ENCODE assay signal across 36 cellular contexts in genomic region chr10:61366365-61366764, GRCh38.
"Had no signal": no experiment of that assay in that cellular context is flagged by ENCODE, and none has a peak within 500 bp of the region (broad histone marks: within the 10 kb centered on the region; RNA-seq: fewer than 3 reads in every experiment).

No MANE protein-coding gene starts in this region.

- H3K36me3 ChIP-seq: adrenal gland, ascending aorta, brain microvascular endothelial cell, cardiac muscle cell had no signal

- H3K27me3 Mint-ChIP-seq: activated naive CD4-positive, alpha-beta T cell treated with anti-CD3 and anti-CD28 coated beads, Interleukin-2, amount 10 ng/mL, durations not matched to agents 7 days and 5 days; activated naive CD4-positive, alpha-beta T cell treated with anti-CD3 and anti-CD28 coated beads, Interleukin-2, amount 50 U/mL, for 24 hours; activated naive CD8-positive, alpha-beta T cell; activated naive CD8-positive, alpha-beta T cell treated with anti-CD3 and anti-CD28 coated beads for 36 hours; brain had no signal

- H3K4me3 Mint-ChIP-seq: activated naive CD4-positive, alpha-beta T cell treated with anti-CD3 and anti-CD28 coated beads for 36 hours; activated naive CD4-positive, alpha-beta T cell treated with anti-CD3 and anti-CD28 coated beads, Interleukin-2, amount 10 ng/mL, durations not matched to agents 7 days and 5 days; activated naive CD4-positive, alpha-beta T cell treated with anti-CD3 and anti-CD28 coated beads, Interleukin-2, amount 50 U/mL, for 24 hours; activated naive CD8-positive, alpha-beta T cell; activated naive CD8-positive, alpha-beta T cell treated with anti-CD3 and anti-CD28 coated beads for 36 hours; activated naive CD8-positive, alpha-beta T cell treated with anti-CD3 and anti-CD28 coated beads, Interleukin-2, amount 10 ng/mL, durations not matched to agents 7 days and 5 days; activated naive CD8-positive, alpha-beta T cell treated with anti-CD3 and anti-CD28 coated beads, Interleukin-2, amount 50 U/mL, for 24 hours; activated T-cell treated with anti-CD3 and anti-CD28 coated beads, Interleukin-2, amount 50 U/mL, for 4 hours; activated T-cell treated with anti-CD3 and anti-CD28 coated beads, Interleukin-2, amount 50 U/mL, for 72 hours; activated T-helper 1 cell treated with anti-CD3 and anti-CD28 coated beads, Interleukin-12 subunit alpha, Interleukin-12 subunit beta, Interleukin-2, Interleukin-4 antibody, amounts not matched to agents 30 ng/mL and 10 ng/mL and 1 ng/mL, durations not matched to agents 14 hours and 24 hours and 36 hours; activated T-helper 17 cell treated with anti-CD3 and anti-CD28 coated beads, Interleukin-2, amount 50 U/mL, for 72 hours; brain; central memory CD8-positive, alpha-beta T cell had no signal

- H3K4me3 ChIP-seq: adrenal gland, ascending aorta, body of pancreas, breast epithelium, cardiac muscle cell had no signal

- H3K9me3 ChIP-seq: adrenal gland, ascending aorta, body of pancreas, breast epithelium had no signal

- ATAC-seq: activated naive CD4-positive, alpha-beta T cell treated with anti-CD3 and anti-CD28 coated beads, Interleukin-2, amount 50 U/mL, for 72 hours; activated naive CD8-positive, alpha-beta T cell treated with anti-CD3 and anti-CD28 coated beads, Interleukin-2, amount 50 U/mL, for 24 hours; activated T-cell treated with anti-CD3 and anti-CD28 coated beads, Interleukin-2, amount 50 U/mL, for 4 hours; activated T-cell treated with anti-CD3 and anti-CD28 coated beads, Interleukin-2, amount 50 U/mL, for 72 hours; activated T-helper 17 cell treated with anti-CD3 and anti-CD28 coated beads, Interleukin-2, amount 50 U/mL, for 72 hours; body of pancreas had no signal

- H3K4me1 Mint-ChIP-seq: activated naive CD4-positive, alpha-beta T cell treated with anti-CD3 and anti-CD28 coated beads, Interleukin-2, amount 10 ng/mL, durations not matched to agents 7 days and 5 days; activated naive CD4-positive, alpha-beta T cell treated with anti-CD3 and anti-CD28 coated beads, Interleukin-2, amount 50 U/mL, for 24 hours; activated naive CD8-positive, alpha-beta T cell treated with anti-CD3 and anti-CD28 coated beads for 36 hours; activated naive CD8-positive, alpha-beta T cell treated with anti-CD3 and anti-CD28 coated beads, Interleukin-2, amount 10 ng/mL, durations not matched to agents 7 days and 5 days; activated naive CD8-positive, alpha-beta T cell treated with anti-CD3 and anti-CD28 coated beads, Interleukin-2, amount 50 U/mL, for 24 hours; activated T-helper 17 cell treated with anti-CD3 and anti-CD28 coated beads, Interleukin-2, amount 50 U/mL, for 72 hours; central memory CD8-positive, alpha-beta T cell had no signal

- H3K27me3 ChIP-seq: adrenal gland, ascending aorta, body of pancreas, brain microvascular endothelial cell, breast epithelium, cardiac muscle cell had no signal

- H3K9me3 Mint-ChIP-seq: activated naive CD4-positive, alpha-beta T cell treated with anti-CD3 and anti-CD28 coated beads for 36 hours; activated naive CD4-positive, alpha-beta T cell treated with anti-CD3 and anti-CD28 coated beads, Interleukin-2, amount 10 ng/mL, durations not matched to agents 7 days and 5 days; activated naive CD4-positive, alpha-beta T cell treated with anti-CD3 and anti-CD28 coated beads, Interleukin-2, amount 50 U/mL, for 24 hours; activated naive CD4-positive, alpha-beta T cell treated with anti-CD3 and anti-CD28 coated beads, Interleukin-2, amount 50 U/mL, for 72 hours; activated naive CD8-positive, alpha-beta T cell treated with anti-CD3 and anti-CD28 coated beads for 36 hours; activated naive CD8-positive, alpha-beta T cell treated with anti-CD3 and anti-CD28 coated beads, Interleukin-2, amount 10 ng/mL, durations not matched to agents 7 days and 5 days; activated naive CD8-positive, alpha-beta T cell treated with anti-CD3 and anti-CD28 coated beads, Interleukin-2, amount 50 U/mL, for 24 hours; activated T-cell treated with anti-CD3 and anti-CD28 coated beads, Interleukin-2, amount 50 U/mL, for 4 hours; activated T-cell treated with anti-CD3 and anti-CD28 coated beads, Interleukin-2, amount 50 U/mL, for 72 hours; activated T-helper 1 cell treated with anti-CD3 and anti-CD28 coated beads, Interleukin-12 subunit alpha, Interleukin-12 subunit beta, Interleukin-2, Interleukin-4 antibody, amounts not matched to agents 30 ng/mL and 10 ng/mL and 1 ng/mL, durations not matched to agents 14 hours and 24 hours and 36 hours; activated T-helper 17 cell treated with anti-CD3 and anti-CD28 coated beads, Interleukin-2, amount 50 U/mL, for 72 hours; activated T-helper 2 cell treated with anti-CD3 and anti-CD28 coated beads, Interferon-gamma antibody, Interleukin-2, Interleukin-4, amounts not matched to agents 10 μg/mL and 5 μg/mL and 100 μg/mL, durations not matched to agents 14 hours and 24 hours and 36 hours; central memory CD8-positive, alpha-beta T cell had no signal

- H3K27ac ChIP-seq: adrenal gland, ascending aorta, body of pancreas, brain microvascular endothelial cell, breast epithelium, cardiac muscle cell had no signal

- H3K27ac Mint-ChIP-seq: activated naive CD4-positive, alpha-beta T cell treated with anti-CD3 and anti-CD28 coated beads for 36 hours; activated naive CD4-positive, alpha-beta T cell treated with anti-CD3 and anti-CD28 coated beads, Interleukin-2, amount 10 ng/mL, durations not matched to agents 7 days and 5 days; activated naive CD4-positive, alpha-beta T cell treated with anti-CD3 and anti-CD28 coated beads, Interleukin-2, amount 50 U/mL, for 24 hours; activated naive CD4-positive, alpha-beta T cell treated with anti-CD3 and anti-CD28 coated beads, Interleukin-2, amount 50 U/mL, for 72 hours; activated naive CD8-positive, alpha-beta T cell; activated naive CD8-positive, alpha-beta T cell treated with anti-CD3 and anti-CD28 coated beads for 36 hours; activated naive CD8-positive, alpha-beta T cell treated with anti-CD3 and anti-CD28 coated beads, Interleukin-2, amount 10 ng/mL, durations not matched to agents 7 days and 5 days; activated naive CD8-positive, alpha-beta T cell treated with anti-CD3 and anti-CD28 coated beads, Interleukin-2, amount 50 U/mL, for 24 hours; activated T-cell treated with anti-CD3 and anti-CD28 coated beads, Interleukin-2, amount 50 U/mL, for 72 hours; activated T-helper 1 cell treated with anti-CD3 and anti-CD28 coated beads, Interleukin-12 subunit alpha, Interleukin-12 subunit beta, Interleukin-2, Interleukin-4 antibody, amounts not matched to agents 30 ng/mL and 10 ng/mL and 1 ng/mL, durations not matched to agents 14 hours and 24 hours and 36 hours; activated T-helper 17 cell treated with anti-CD3 and anti-CD28 coated beads, Interleukin-2, amount 50 U/mL, for 72 hours; activated T-helper 2 cell treated with anti-CD3 and anti-CD28 coated beads, Interferon-gamma antibody, Interleukin-2, Interleukin-4, amounts not matched to agents 10 μg/mL and 5 μg/mL and 100 μg/mL, durations not matched to agents 14 hours and 24 hours and 36 hours; brain had no signal

- H3K36me3 Mint-ChIP-seq: activated naive CD4-positive, alpha-beta T cell treated with anti-CD3 and anti-CD28 coated beads, Interleukin-2, amount 10 ng/mL, durations not matched to agents 7 days and 5 days; activated naive CD4-positive, alpha-beta T cell treated with anti-CD3 and anti-CD28 coated beads, Interleukin-2, amount 50 U/mL, for 24 hours; activated naive CD4-positive, alpha-beta T cell treated with anti-CD3 and anti-CD28 coated beads, Interleukin-2, amount 50 U/mL, for 72 hours; activated naive CD8-positive, alpha-beta T cell; activated naive CD8-positive, alpha-beta T cell treated with anti-CD3 and anti-CD28 coated beads for 36 hours; activated naive CD8-positive, alpha-beta T cell treated with anti-CD3 and anti-CD28 coated beads, Interleukin-2, amount 10 ng/mL, durations not matched to agents 7 days and 5 days; brain had no signal

- DNase-seq: activated effector memory CD4-positive, alpha-beta T cell treated with anti-CD3 and anti-CD28 coated beads, Interleukin-2, amount 50 U/mL, for 16 hours; activated effector memory CD4-positive, alpha-beta T cell treated with Interleukin-2 at 50 U/mL for 16 hours; activated gamma-delta T cell; activated gamma-delta T cell treated with Interleukin-2 at 50 U/mL for 16 hours; activated naive CD4-positive, alpha-beta T cell; activated naive CD4-positive, alpha-beta T cell treated with anti-CD3 and anti-CD28 coated beads for 36 hours; activated naive CD4-positive, alpha-beta T cell treated with anti-CD3 and anti-CD28 coated beads, Interleukin-2, amount 10 ng/mL, durations not matched to agents 7 days and 5 days; activated naive CD4-positive, alpha-beta T cell treated with anti-CD3 and anti-CD28 coated beads, Interleukin-2, amount 50 U/mL, for 16 hours; activated naive CD4-positive, alpha-beta T cell treated with Interleukin-2 at 50 U/mL for 16 hours; activated naive CD8-positive, alpha-beta T cell treated with anti-CD3 and anti-CD28 coated beads for 36 hours; activated naive CD8-positive, alpha-beta T cell treated with anti-CD3 and anti-CD28 coated beads, Interleukin-2, amount 10 ng/mL, durations not matched to agents 7 days and 5 days; activated naive CD8-positive, alpha-beta T cell treated with anti-CD3 and anti-CD28 coated beads, Interleukin-2, amount 50 U/mL, for 24 hours; activated T-cell treated with anti-CD3 and anti-CD28 coated beads, Interleukin-2, amount 50 U/mL, for 4 hours; activated T-cell treated with anti-CD3 and anti-CD28 coated beads, Interleukin-2, amount 50 U/mL, for 48 hours; activated T-cell treated with anti-CD3 and anti-CD28 coated beads, Interleukin-2, amount 50 U/mL, for 72 hours; adrenal gland; amniotic stem cell; amygdala; anterior cingulate cortex; aorta; body of pancreas; brain microvascular endothelial cell; caudate nucleus; central memory CD4-positive, alpha-beta T cell; cerebellar nuclear complex had no signal

- H3K4me1 ChIP-seq: adrenal gland, ascending aorta, body of pancreas, breast epithelium had no signal
